In genomic region chr1:938711-939504, GRCh38 we compare ENCODE assay signal across 21 cellular contexts. TPM values are rescaled to one million over a fixed set of nuclear protein-coding genes. Genes with fewer than 3 reads are reported as not detected.
DNase-seq lines count a peak whose midpoint lies in the region; ATAC-seq and TF ChIP-seq lines count a peak whose summit lies in the region.
"Had no signal": no experiment of that assay in that cellular context is flagged by ENCODE, and none has a peak within 500 bp of the region (broad histone marks: within the 10 kb centered on the region; RNA-seq: fewer than 3 reads in every experiment).

No MANE protein-coding gene starts in this region.

- H3K4me1 ChIP-seq in endodermal cell (ENCODE audit: control insufficient read depth, insufficient read depth, low read length) (peaks cover 29% of the 10 kb centered on the region), left ventricle myocardium inferior (peaks cover 62% of the 10 kb centered on the region)

- no peaks in the 10 kb centered on the region for H3K9me3 Mint-ChIP-seq in activated naive CD4-positive, alpha-beta T cell treated with anti-CD3 and anti-CD28 coated beads, Interleukin-2, amount 10 ng/mL, durations not matched to agents 7 days and 5 days
- H3K9me3 Mint-ChIP-seq in activated naive CD4-positive, alpha-beta T cell treated with anti-CD3 and anti-CD28 coated beads, Interleukin-2, amount 50 U/mL, for 72 hours: no peaks in the 10 kb centered on the region
- H3K9me3 Mint-ChIP-seq in endodermal cell (no peaks in the 10 kb centered on the region), type B pancreatic cell (no peaks in the 10 kb centered on the region)
- H3K9me3 Mint-ChIP-seq: activated T-cell treated with anti-CD3 and anti-CD28 coated beads, Interleukin-2, amount 50 U/mL, for 24 hours had no signal

- DNase-seq in activated naive CD4-positive, alpha-beta T cell treated with anti-CD3 and anti-CD28 coated beads, Interleukin-2, amount 10 ng/mL, durations not matched to agents 7 days and 5 days: no peak
- no peak for DNase-seq in activated naive CD4-positive, alpha-beta T cell treated with anti-CD3 and anti-CD28 coated beads, Interleukin-2, amount 50 U/mL, for 72 hours (ENCODE audit: low spot score in 2 of 2)
- DNase-seq in NB4 (ENCODE audit: low read depth) (peak; percentile 45), endodermal cell (peak; percentile 87), type B pancreatic cell (ENCODE audit: extremely low spot score, unreplicated experiment) (no peak), left ventricle myocardium inferior (no peak), inferior parietal cortex (ENCODE audit: extremely low spot score) (no peak), RKO (ENCODE audit: low spot score) (no peak)
- DNase-seq: activated CD4-positive, alpha-beta T cell treated with anti-CD3 and anti-CD28 coated beads, Interleukin-2, amount 50 U/mL, for 4 hours; activated T-cell treated with anti-CD3 and anti-CD28 coated beads, Interleukin-2, amount 50 U/mL, for 24 hours; cerebellar nuclear complex; effector memory CD4-positive, alpha-beta T cell; hippocampal formation; NCI-H1694; NCI-H510A; stimulated activated CD4-positive, alpha-beta T cell treated with anti-CD3 and anti-CD28 coated beads, Interleukin-12 subunit alpha, Interleukin-12 subunit beta, amount 100 ng/mL, for 4 hours; stimulated activated naive CD8-positive, alpha-beta T cell treated with anti-CD3 and anti-CD28 coated beads, Interleukin-15, Interleukin-2, amounts not matched to agents 100 U/mL and 50 U/mL, for 24 hours had no signal

- 46 to 53% methylated on average over 19 to 30 of the region's 30 CpGs for WGBS in endodermal cell (ENCODE audit: insufficient coverage in 1 of 2, insufficient read length in 1 of 2), 2 experiments

- no peak for TF ChIP-seq POLR2A in NB4 (IDR thresholded peaks at IDR 0.05; ENCODE audit: extremely low read depth, insufficient read length)

- H3K27me3 ChIP-seq in endodermal cell (ENCODE audit: control insufficient read depth, insufficient read depth, low read length, poor library complexity, severe bottlenecking) (peaks cover 28% of the 10 kb centered on the region), left ventricle myocardium inferior (ENCODE audit: low read depth) (peaks cover 92% of the 10 kb centered on the region)

- no peak for ATAC-seq in activated naive CD4-positive, alpha-beta T cell treated with anti-CD3 and anti-CD28 coated beads, Interleukin-2, amount 50 U/mL, for 72 hours
- ATAC-seq: stimulated activated naive CD8-positive, alpha-beta T cell treated with anti-CD3 and anti-CD28 coated beads, Interleukin-15, Interleukin-2, amounts not matched to agents 100 U/mL and 50 U/mL, for 24 hours had no signal

- intact Hi-C loops in left ventricle myocardium inferior (cut with micrococcal nuclease): no loop called here

- no peak overlapping the region for H3K4me3 ChIP-seq in NB4 (ENCODE audit: low read depth, low read length)
- H3K4me3 ChIP-seq in endodermal cell (ENCODE audit: low read length): no peak overlapping the region
- H3K4me3 ChIP-seq in left ventricle myocardium inferior: no peak overlapping the region
- H3K4me3 ChIP-seq: adrenal gland, GM12878 had no signal

- H3K36me3 ChIP-seq in endodermal cell (ENCODE audit: control insufficient read depth, insufficient read depth, low read length) (no peaks in the 10 kb centered on the region), left ventricle myocardium inferior (no peaks in the 10 kb centered on the region)
- H3K36me3 ChIP-seq: adrenal gland had no signal

- H3K27ac Mint-ChIP-seq in activated naive CD4-positive, alpha-beta T cell treated with anti-CD3 and anti-CD28 coated beads, Interleukin-2, amount 10 ng/mL, durations not matched to agents 7 days and 5 days: peak overlapping the region; percentile 28
- H3K27ac Mint-ChIP-seq in activated naive CD4-positive, alpha-beta T cell treated with anti-CD3 and anti-CD28 coated beads, Interleukin-2, amount 50 U/mL, for 72 hours: no peak overlapping the region
- no peak overlapping the region for H3K27ac Mint-ChIP-seq in endodermal cell
- H3K27ac Mint-ChIP-seq in type B pancreatic cell: no peak overlapping the region
- H3K27ac Mint-ChIP-seq: activated T-cell treated with anti-CD3 and anti-CD28 coated beads, Interleukin-2, amount 50 U/mL, for 24 hours had no signal

- H3K9ac ChIP-seq in endodermal cell (ENCODE audit: extremely low read depth, low read length, poor library complexity, severe bottlenecking): no peak overlapping the region

- peaks cover 7% of the 10 kb centered on the region for H3K4me1 Mint-ChIP-seq in activated naive CD4-positive, alpha-beta T cell treated with anti-CD3 and anti-CD28 coated beads, Interleukin-2, amount 10 ng/mL, durations not matched to agents 7 days and 5 days
- H3K4me1 Mint-ChIP-seq in endodermal cell (peaks cover 18% of the 10 kb centered on the region), type B pancreatic cell (ENCODE audit: unreplicated experiment) (peaks cover 14% of the 10 kb centered on the region)

- peaks cover 86% of the 10 kb centered on the region for H3K27me3 Mint-ChIP-seq in activated naive CD4-positive, alpha-beta T cell treated with anti-CD3 and anti-CD28 coated beads, Interleukin-2, amount 10 ng/mL, durations not matched to agents 7 days and 5 days
- H3K27me3 Mint-ChIP-seq in endodermal cell (ENCODE audit: insufficient read depth): peaks cover 30% of the 10 kb centered on the region
- H3K27me3 Mint-ChIP-seq in type B pancreatic cell: peaks cover 25% of the 10 kb centered on the region

- H3K36me3 Mint-ChIP-seq in activated naive CD4-positive, alpha-beta T cell treated with anti-CD3 and anti-CD28 coated beads, Interleukin-2, amount 10 ng/mL, durations not matched to agents 7 days and 5 days: no peaks in the 10 kb centered on the region
- H3K36me3 Mint-ChIP-seq in activated naive CD4-positive, alpha-beta T cell treated with anti-CD3 and anti-CD28 coated beads, Interleukin-2, amount 50 U/mL, for 72 hours: no peaks in the 10 kb centered on the region
- H3K36me3 Mint-ChIP-seq in endodermal cell (ENCODE audit: low read depth) (peaks cover 1% of the 10 kb centered on the region), type B pancreatic cell (no peaks in the 10 kb centered on the region)

- CTCF ChIA-PET in activated naive CD4-positive, alpha-beta T cell treated with anti-CD3 and anti-CD28 coated beads, Interleukin-2, amount 10 ng/mL, durations not matched to agents 7 days and 5 days (lab: Charles Lee): interaction anchor here (1.0 to 2.3 kb wide), 7 partner anchors 8 to 75 kb away, joined by 3 to 5 read pairs (median 5); partner anchors contain the start of gene ISG15

- H3K27ac ChIP-seq in endodermal cell (ENCODE audit: low read depth, low read length): no peak overlapping the region
- no peak overlapping the region for H3K27ac ChIP-seq in left ventricle myocardium inferior (replicated peaks)
- H3K27ac ChIP-seq: HL-60 had no signal

- no peak for TF ChIP-seq CTCF in NB4 (IDR thresholded peaks at IDR 0.05; ENCODE audit: low read depth, low read length)
- peak; percentile 65 for TF ChIP-seq CTCF in endodermal cell (conservative IDR thresholded peaks at IDR 0.05)
- no peak for TF ChIP-seq CTCF in type B pancreatic cell (conservative IDR thresholded peaks at IDR 0.05)
- TF ChIP-seq CTCF in left ventricle myocardium inferior (IDR thresholded peaks at IDR 0.05; ENCODE audit: borderline replicate concordance): no peak

- H3K4me3 Mint-ChIP-seq in activated naive CD4-positive, alpha-beta T cell treated with anti-CD3 and anti-CD28 coated beads, Interleukin-2, amount 10 ng/mL, durations not matched to agents 7 days and 5 days: no peak overlapping the region
- peak overlapping the region; percentile 76 for H3K4me3 Mint-ChIP-seq in endodermal cell
- H3K4me3 Mint-ChIP-seq in type B pancreatic cell: peak overlapping the region; percentile 11
- H3K4me3 Mint-ChIP-seq: activated T-cell treated with anti-CD3 and anti-CD28 coated beads, Interleukin-2, amount 50 U/mL, for 24 hours had no signal

- H3K9me3 ChIP-seq in endodermal cell (ENCODE audit: control insufficient read depth, low read length): no peaks in the 10 kb centered on the region
- H3K9me3 ChIP-seq in left ventricle myocardium inferior (replicated peaks): no peaks in the 10 kb centered on the region
- H3K9me3 ChIP-seq: adrenal gland had no signal

RNA-seq across cellular contexts. Expression of gene SAMD11, which starts 15.2 kb away (rescaled TPM):
- not detected for total RNA-seq in activated naive CD4-positive, alpha-beta T cell treated with anti-CD3 and anti-CD28 coated beads, Interleukin-2, amount 50 U/mL, for 72 hours
- total RNA-seq in endodermal cell: 100 to 1,000 TPM; 152 to 156 TPM
- 28.0 TPM for polyA plus RNA-seq in endodermal cell (2013, experiment 1 of 2)
- 26.1 TPM for polyA plus RNA-seq in endodermal cell (2013, experiment 2 of 2)
- 13.1 and 50.5 TPM in 2 replicates for total RNA-seq in type B pancreatic cell (ENCODE audit: low replicate concordance)
- 2.4 TPM for total RNA-seq in left ventricle myocardium inferior
- total RNA-seq: GM12878 had no signal

RNA-seq across cellular contexts. Expression of gene NOC2L, which starts 20.1 kb away (rescaled TPM):
- 100 to 1,000 TPM in 1 of 2 donors, 10 to 100 TPM in 1; 66.3 to 112 TPM for total RNA-seq in activated naive CD4-positive, alpha-beta T cell treated with anti-CD3 and anti-CD28 coated beads, Interleukin-2, amount 50 U/mL, for 72 hours
- total RNA-seq in endodermal cell (10 to 100 TPM; 83.5 to 97.3 TPM), type B pancreatic cell (ENCODE audit: low replicate concordance) (75.1 and 87.2 TPM in 2 replicates), left ventricle myocardium inferior (40.8 TPM)
- polyA plus RNA-seq in endodermal cell (2013, experiment 1 of 2): 62.0 TPM
- polyA plus RNA-seq in endodermal cell (2013, experiment 2 of 2): 55.3 TPM

RNA-seq across cellular contexts. Expression of gene KLHL17, which starts 21.5 kb away (rescaled TPM):
- 10 to 100 TPM; 19.9 to 26.1 TPM for total RNA-seq in activated naive CD4-positive, alpha-beta T cell treated with anti-CD3 and anti-CD28 coated beads, Interleukin-2, amount 50 U/mL, for 72 hours
- 10 to 100 TPM; 49.2 to 58.2 TPM for total RNA-seq in endodermal cell
- polyA plus RNA-seq in endodermal cell (2013, experiment 1 of 2): 41.1 TPM
- 32.2 TPM for polyA plus RNA-seq in endodermal cell (2013, experiment 2 of 2)
- 31.5 and 42.2 TPM in 2 replicates for total RNA-seq in type B pancreatic cell (ENCODE audit: low replicate concordance)
- 6.4 TPM for total RNA-seq in left ventricle myocardium inferior

RNA-seq across cellular contexts. Expression of gene PLEKHN1, which starts 27.4 kb away (rescaled TPM):
- total RNA-seq in activated naive CD4-positive, alpha-beta T cell treated with anti-CD3 and anti-CD28 coated beads, Interleukin-2, amount 50 U/mL, for 72 hours: 1 to 10 TPM; 1.9 to 5.0 TPM
- 1 to 10 TPM; 1.5 to 4.6 TPM for total RNA-seq in endodermal cell
- polyA plus RNA-seq in endodermal cell (2013, experiment 1 of 2): not detected
- polyA plus RNA-seq in endodermal cell (2013, experiment 2 of 2): 0.29 TPM
- total RNA-seq in type B pancreatic cell (ENCODE audit: low replicate concordance): 6.4 and 16.7 TPM in 2 replicates
- not detected for total RNA-seq in left ventricle myocardium inferior

RNA-seq across cellular contexts. Expression of gene PERM1, which starts 43.0 kb away (rescaled TPM):
- total RNA-seq in activated naive CD4-positive, alpha-beta T cell treated with anti-CD3 and anti-CD28 coated beads, Interleukin-2, amount 50 U/mL, for 72 hours: not detected
- not detected for total RNA-seq in endodermal cell
- polyA plus RNA-seq in endodermal cell (2013, experiment 1 of 2): not detected
- not detected for polyA plus RNA-seq in endodermal cell (2013, experiment 2 of 2)
- 0.34 and 0.62 TPM in 2 replicates for total RNA-seq in type B pancreatic cell (ENCODE audit: low replicate concordance)
- total RNA-seq in left ventricle myocardium inferior: 160 TPM
- total RNA-seq: GM12878, LHCN-M2 had no signal
- polyA plus RNA-seq: GM12878 had no signal

Comparison
In these comparisons a context has a peak if more than half of its experiments do, and no peak if none do; other contexts are left out.
1. DNase-seq: peak in NB4 (single experiment) and endodermal cell (single experiment); none in activated naive CD4-positive, alpha-beta T cell treated with anti-CD3 and anti-CD28 coated beads, Interleukin-2, amount 10 ng/mL, durations not matched to agents 7 days and 5 days (single experiment), activated naive CD4-positive, alpha-beta T cell treated with anti-CD3 and anti-CD28 coated beads, Interleukin-2, amount 50 U/mL, for 72 hours (0 of 2), type B pancreatic cell (single experiment), left ventricle myocardium inferior (single experiment), inferior parietal cortex (single experiment) and RKO (single experiment).